ENCODE assay signal across 1 cellular context in genomic region chr12:55919032-55919431, GRCh38. TPM values are rescaled to one million over a fixed set of nuclear protein-coding genes. Genes with fewer than 3 reads are reported as not detected.
"Had no signal": no experiment of that assay in that cellular context is flagged by ENCODE, and none has a peak within 500 bp of the region (broad histone marks: within the 10 kb centered on the region; RNA-seq: fewer than 3 reads in every experiment).

No MANE protein-coding gene starts in this region.

RNA-seq across cellular contexts. Expression of gene PMEL, which starts 46.8 kb away (rescaled TPM):
- total RNA-seq: naive thymus-derived CD4-positive, alpha-beta T cell had no signal
